In genomic region chr6:165229216-165229615, GRCh38 we compare ENCODE assay signal across 27 cellular contexts.
"Had no signal": no experiment of that assay in that cellular context is flagged by ENCODE, and none has a peak within 500 bp of the region (broad histone marks: within the 10 kb centered on the region; RNA-seq: fewer than 3 reads in every experiment).

No MANE protein-coding gene starts in this region.

- H3K9me3 ChIP-seq: adrenal gland, ascending aorta, left lung, neutrophil, ovary, psoas muscle, right atrium auricular region had no signal

- ATAC-seq: esophagus mucosa, left lung, natural killer cell, psoas muscle had no signal

- H3K4me2 ChIP-seq: hepatocyte had no signal

- H2AFZ ChIP-seq: hepatocyte had no signal

- H3K79me2 ChIP-seq: hepatocyte had no signal

- H3K36me3 ChIP-seq: adrenal gland, ascending aorta, brain microvascular endothelial cell, left lung, neutrophil, ovary, right atrium auricular region, spleen, upper lobe of left lung had no signal

- FAIRE-seq: endothelial cell of umbilical vein had no signal

- H3K27ac ChIP-seq: adrenal gland, ascending aorta, brain microvascular endothelial cell, hepatocyte, left lung, neutrophil, ovary, psoas muscle, right atrium auricular region, spleen, upper lobe of left lung had no signal

- H3K4me1 ChIP-seq: adrenal gland, ascending aorta, left lung, spleen, upper lobe of left lung had no signal

- H3K27me3 ChIP-seq: adrenal gland, ascending aorta, brain microvascular endothelial cell, hepatocyte, left lung, neutrophil, ovary, right atrium auricular region, spleen, upper lobe of left lung had no signal

- H3K4me3 ChIP-seq: adrenal gland, ascending aorta, hepatocyte, left lung, ovary, psoas muscle, right atrium auricular region, spleen, upper lobe of left lung had no signal

- DNase-seq: activated CD4-positive, alpha-beta T cell treated with anti-CD3 and anti-CD28 coated beads for 1 hour; activated CD4-positive, alpha-beta T cell treated with anti-CD3 and anti-CD28 coated beads, Interleukin-2, amount 50 U/mL, for 1 hour; activated CD8-positive, alpha-beta memory T cell treated with anti-CD3 and anti-CD28 coated beads, Interleukin-2, amount 50 U/mL, for 4 hours; activated naive CD4-positive, alpha-beta T cell; activated T-cell treated with anti-CD3 and anti-CD28 coated beads, Interleukin-2, amount 50 U/mL, for 24 hours; adrenal gland; brain microvascular endothelial cell; central memory CD4-positive, alpha-beta T cell; dermis blood vessel endothelial cell; effector memory CD4-positive, alpha-beta T cell; foreskin melanocyte; immature natural killer cell; kidney glomerular epithelial cell; left lung; natural killer cell; ovary; psoas muscle; spleen; stimulated activated CD4-positive, alpha-beta T cell treated with anti-CD3 and anti-CD28 coated beads, Interleukin-4, amount 100 ng/mL, for 1 hour; stimulated activated naive CD4-positive, alpha-beta T cell treated with Interleukin-2 at 50 U/mL for 16 hours; upper lobe of left lung had no signal
